ENCODE assay signal across 20 cellular contexts in the genomic region with DNA sequence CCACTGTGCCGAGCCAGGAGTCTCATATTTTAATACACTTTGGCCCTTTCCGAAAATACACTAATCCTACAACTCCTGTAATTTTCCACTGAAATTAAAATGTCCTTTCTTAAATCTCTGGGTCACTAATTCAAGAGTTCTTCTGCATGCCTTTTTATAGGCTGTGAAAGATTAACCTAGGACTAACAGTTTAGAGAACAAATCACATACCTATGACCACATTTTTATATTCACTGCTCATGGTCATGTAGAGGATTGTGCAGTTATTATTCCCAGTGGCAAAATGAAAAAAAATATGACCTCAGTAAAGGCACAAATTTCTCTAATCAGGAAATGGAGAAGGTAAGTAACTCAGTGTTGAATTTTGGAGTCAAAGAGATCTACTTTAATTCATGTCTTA. TPM values are rescaled to one million over a fixed set of nuclear protein-coding genes. Genes with fewer than 3 reads are reported as not detected.
DNase-seq lines count a peak whose midpoint lies in the region; ATAC-seq and TF ChIP-seq lines count a peak whose summit lies in the region.
"Had no signal": no experiment of that assay in that cellular context is flagged by ENCODE, and none has a peak within 500 bp of the region (broad histone marks: within the 10 kb centered on the region; RNA-seq: fewer than 3 reads in every experiment).

No MANE protein-coding gene starts in this region.

- no peak overlapping the region for H2AFZ ChIP-seq in MM.1S (ENCODE audit: low read length)

- H3K9me3 Mint-ChIP-seq in immature natural killer cell (no peaks in the 10 kb centered on the region), type B pancreatic cell (no peaks in the 10 kb centered on the region)
- H3K9me3 Mint-ChIP-seq in activated naive CD8-positive, alpha-beta T cell treated with anti-CD3 and anti-CD28 coated beads, Interleukin-2, amount 50 U/mL, for 24 hours = no peaks in the 10 kb centered on the region
- H3K9me3 Mint-ChIP-seq: H9 had no signal

- H3K4me3 Mint-ChIP-seq in immature natural killer cell = no peak overlapping the region
- no peak overlapping the region for H3K4me3 Mint-ChIP-seq in activated naive CD8-positive, alpha-beta T cell treated with anti-CD3 and anti-CD28 coated beads, Interleukin-2, amount 50 U/mL, for 24 hours
- no peak overlapping the region for H3K4me3 Mint-ChIP-seq in type B pancreatic cell
- H3K4me3 Mint-ChIP-seq: B cell; CD8-positive, alpha-beta T cell; H9 had no signal

- H3K79me2 ChIP-seq in MM.1S (ENCODE audit: low read length) = no peaks in the 10 kb centered on the region

- no peaks in the 10 kb centered on the region for H3K27me3 ChIP-seq in MM.1S (replicated peaks; ENCODE audit: insufficient read depth, low read length)
- H3K27me3 ChIP-seq: BLaER1 treated with 17β-estradiol and CSF1 and Interleukin-3, amounts not matched to agents 10 nM and 100 nM had no signal

- H3K4me1 Mint-ChIP-seq in immature natural killer cell = peaks cover 19 to 54% of the 10 kb centered on the region in 2 donors
- no peaks in the 10 kb centered on the region for H3K4me1 Mint-ChIP-seq in activated naive CD8-positive, alpha-beta T cell treated with anti-CD3 and anti-CD28 coated beads, Interleukin-2, amount 50 U/mL, for 24 hours
- no peaks in the 10 kb centered on the region for H3K4me1 Mint-ChIP-seq in type B pancreatic cell (ENCODE audit: unreplicated experiment)
- H3K4me1 Mint-ChIP-seq: B cell, H9 had no signal

- H3K27ac Mint-ChIP-seq in immature natural killer cell (peak overlapping the region; percentile 2 to 58 (median 16)), type B pancreatic cell (no peak overlapping the region)
- H3K27ac Mint-ChIP-seq in activated naive CD8-positive, alpha-beta T cell treated with anti-CD3 and anti-CD28 coated beads, Interleukin-2, amount 50 U/mL, for 24 hours = no peak overlapping the region
- H3K27ac Mint-ChIP-seq: B cell; CD8-positive, alpha-beta T cell; H9 had no signal

- H3K36me3 Mint-ChIP-seq in immature natural killer cell (peaks cover 16 to 29% (median 24%) of the 10 kb centered on the region in 3 donors), type B pancreatic cell (no peaks in the 10 kb centered on the region)
- no peaks in the 10 kb centered on the region for H3K36me3 Mint-ChIP-seq in activated naive CD8-positive, alpha-beta T cell treated with anti-CD3 and anti-CD28 coated beads, Interleukin-2, amount 50 U/mL, for 24 hours (ENCODE audit: low read depth)
- H3K36me3 Mint-ChIP-seq: CD8-positive, alpha-beta T cell had no signal

- H3K27ac ChIP-seq in MM.1S (ENCODE audit: low read length) = no peak overlapping the region
- H3K27ac ChIP-seq: BLaER1 treated with 17β-estradiol and CSF1 and Interleukin-3, amounts not matched to agents 10 nM and 100 nM had no signal

- no peak overlapping the region for H3K9ac ChIP-seq in MM.1S (ENCODE audit: low read length)
- H3K9ac ChIP-seq: BLaER1 treated with 17β-estradiol and CSF1 and Interleukin-3, amounts not matched to agents 10 nM and 100 nM had no signal

- H3K9me2 ChIP-seq in MM.1S (replicated peaks; ENCODE audit: insufficient read depth, low read length) = no peaks in the 10 kb centered on the region

- H3K4me1 ChIP-seq in mucosa of descending colon (ENCODE audit: low read depth) (no peaks in the 10 kb centered on the region), MM.1S (ENCODE audit: low read length) (no peaks in the 10 kb centered on the region)
- H3K4me1 ChIP-seq: BLaER1 treated with 17β-estradiol and CSF1 and Interleukin-3, amounts not matched to agents 10 nM and 100 nM had no signal

- DNase-seq in ACHN = peak; percentile 18
- no peak for DNase-seq in immature natural killer cell
- no peak for DNase-seq in left colon
- no peak for DNase-seq in mucosa of descending colon
- DNase-seq in activated naive CD8-positive, alpha-beta T cell treated with anti-CD3 and anti-CD28 coated beads, Interleukin-2, amount 50 U/mL, for 24 hours = no peak
- DNase-seq in MM.1S = no peak
- no peak for DNase-seq in type B pancreatic cell (ENCODE audit: extremely low spot score, unreplicated experiment)
- DNase-seq in ecto neural progenitor cell (ENCODE audit: low spot score) = no peak
- DNase-seq: 8988T; CD8-positive, alpha-beta T cell; DMS 273 treated with DMSO at 0.1 percent for 48 hours; DMS53; DND-41; EL; H9 had no signal

- H3K36me3 ChIP-seq in mucosa of descending colon (ENCODE audit: low read depth) (no peaks in the 10 kb centered on the region), MM.1S (replicated peaks; ENCODE audit: insufficient read depth, low read length) (no peaks in the 10 kb centered on the region)
- H3K36me3 ChIP-seq: BLaER1 treated with 17β-estradiol and CSF1 and Interleukin-3, amounts not matched to agents 10 nM and 100 nM had no signal

- H3K27me3 Mint-ChIP-seq in immature natural killer cell (ENCODE audit: low read depth in 3 of 3) (no peaks in the 10 kb centered on the region), type B pancreatic cell (no peaks in the 10 kb centered on the region)
- no peaks in the 10 kb centered on the region for H3K27me3 Mint-ChIP-seq in activated naive CD8-positive, alpha-beta T cell treated with anti-CD3 and anti-CD28 coated beads, Interleukin-2, amount 50 U/mL, for 24 hours
- H3K27me3 Mint-ChIP-seq: B cell had no signal

- peak; percentile 60 for ATAC-seq in left colon
- peak; percentile 57 for ATAC-seq in mucosa of descending colon
- ATAC-seq in activated naive CD8-positive, alpha-beta T cell treated with anti-CD3 and anti-CD28 coated beads, Interleukin-2, amount 50 U/mL, for 24 hours = no peak
- ATAC-seq: CD8-positive, alpha-beta T cell; GM12878 had no signal

- H3F3A ChIP-seq in MM.1S (ENCODE audit: insufficient read depth, low read length) = no peaks in the 10 kb centered on the region

- TF ChIP-seq CTCF in mucosa of descending colon (IDR thresholded peaks at IDR 0.05) (no peak), MM.1S (IDR thresholded peaks at IDR 0.05; ENCODE audit: low read length) (no peak), type B pancreatic cell (conservative IDR thresholded peaks at IDR 0.05) (no peak)

- H3K4me2 ChIP-seq in MM.1S (ENCODE audit: low read depth, low read length) = no peak overlapping the region
- H3K4me2 ChIP-seq: BLaER1 treated with 17β-estradiol and CSF1 and Interleukin-3, amounts not matched to agents 10 nM and 100 nM had no signal

- intact Hi-C loops in left colon (cut with DNase I, micrococcal nuclease) = no loop called here
- intact Hi-C loops in mucosa of descending colon (cut with DNase I, micrococcal nuclease) = no loop called here

- no peak overlapping the region for H3K4me3 ChIP-seq in mucosa of descending colon
- H3K4me3 ChIP-seq in MM.1S (ENCODE audit: low read length) = no peak overlapping the region
- H3K4me3 ChIP-seq: BLaER1 treated with 17β-estradiol and CSF1 and Interleukin-3, amounts not matched to agents 10 nM and 100 nM; GM12878 had no signal

- H3K9me3 ChIP-seq in mucosa of descending colon = no peaks in the 10 kb centered on the region
- no peaks in the 10 kb centered on the region for H3K9me3 ChIP-seq in MM.1S (replicated peaks; ENCODE audit: insufficient read depth, low read length)
- H3K9me3 ChIP-seq: BLaER1 treated with 17β-estradiol and CSF1 and Interleukin-3, amounts not matched to agents 10 nM and 100 nM had no signal

- in situ Hi-C loops in ACHN (cut with HindIII; ENCODE audit: low pct_ligation_motif_present, low pct_unique_long_range_greater_than_20kb, low sequenced_read_pairs) = no loop called here

- no peaks in the 10 kb centered on the region for H4K20me1 ChIP-seq in MM.1S (ENCODE audit: insufficient read depth, low read length)
- H4K20me1 ChIP-seq: BLaER1 treated with 17β-estradiol and CSF1 and Interleukin-3, amounts not matched to agents 10 nM and 100 nM had no signal

RNA-seq across cellular contexts. Expression of gene SLCO4C1, which starts 33.4 kb away (rescaled TPM):
- 10 to 100 TPM in 2 of 3 donors, 1 to 10 TPM in 1; 7.8 to 21.5 (median 12.1) TPM for polyA plus RNA-seq in immature natural killer cell
- total RNA-seq in left colon (1 to 10 TPM; 2.3 to 2.7 TPM), mucosa of descending colon (1 to 10 TPM; 2.5 to 3.6 (median 2.6) TPM), type B pancreatic cell (ENCODE audit: low replicate concordance) (4.6 and 11.0 TPM in 2 replicates)
- total RNA-seq: G401, HT-29 had no signal

Comparison
In these comparisons a context has a peak if more than half of its experiments do, and no peak if none do; other contexts are left out.
1. H3K27ac Mint-ChIP-seq: peak in immature natural killer cell (6 of 6); none in activated naive CD8-positive, alpha-beta T cell treated with anti-CD3 and anti-CD28 coated beads, Interleukin-2, amount 50 U/mL, for 24 hours (single experiment) and type B pancreatic cell (single experiment).